9 cellular contexts compared by ENCODE assay signal in the genomic region with DNA sequence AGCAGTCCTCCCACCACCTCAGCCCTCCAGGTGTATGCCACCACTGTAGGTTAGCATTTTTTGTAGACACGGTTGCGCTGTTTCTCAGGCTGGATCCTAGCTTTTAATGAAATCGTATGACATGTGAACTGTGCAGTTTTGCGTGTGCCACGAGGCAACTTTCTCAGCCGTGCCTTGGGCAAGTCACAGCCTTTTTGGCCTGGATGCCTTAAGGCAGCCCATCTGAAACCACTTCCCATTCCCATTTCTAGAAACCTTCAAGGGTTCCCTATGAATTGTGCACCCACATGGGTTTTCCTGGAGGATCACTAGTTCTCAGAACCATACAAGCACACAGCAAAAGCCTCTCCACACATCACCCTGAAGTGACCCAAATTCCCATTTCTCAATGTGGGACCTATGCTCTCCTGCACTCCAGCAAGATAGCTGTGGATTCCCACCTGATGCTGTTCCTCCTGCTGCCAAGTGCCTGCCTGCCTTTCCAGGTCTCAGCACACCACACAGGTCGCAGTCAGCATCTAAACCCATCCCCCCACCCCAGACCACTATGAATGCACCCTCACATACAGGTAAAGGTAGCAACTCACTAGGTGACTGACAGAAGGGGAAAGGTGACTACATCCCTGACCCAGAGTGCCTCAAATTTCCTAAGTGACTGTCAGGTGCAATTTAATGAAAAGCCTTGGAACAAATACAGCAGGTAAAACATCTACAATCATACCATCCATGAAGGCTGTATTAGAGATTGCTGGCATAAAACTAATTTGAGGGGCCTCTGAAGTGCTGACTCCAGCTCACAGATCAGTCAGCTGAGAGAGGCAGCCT. TPM values are rescaled to one million over a fixed set of nuclear protein-coding genes. Genes with fewer than 3 reads are reported as not detected.
DNase-seq lines count a peak whose midpoint lies in the region; ATAC-seq and TF ChIP-seq lines count a peak whose summit lies in the region.
"Had no signal": no experiment of that assay in that cellular context is flagged by ENCODE, and none has a peak within 500 bp of the region (broad histone marks: within the 10 kb centered on the region; RNA-seq: fewer than 3 reads in every experiment).

No MANE protein-coding gene starts in this region.

- DNase-seq in NCI-H2171 treated with DMSO at 0.1 percent for 48 hours (lab: John Stamatoyannopoulos, UW), result peak; percentile 54
- no peak for DNase-seq in NCI-H2171 (lab: John Stamatoyannopoulos, UW)
- DNase-seq in activated naive CD8-positive, alpha-beta T cell treated with anti-CD3 and anti-CD28 coated beads, Interleukin-2, amount 50 U/mL, for 24 hours, result no peak
- DNase-seq in neuronal stem cell (ENCODE audit: low spot score), result no peak
- DNase-seq in dorsolateral prefrontal cortex, result no peak
- no peak for DNase-seq in ureter (ENCODE audit: low spot score)
- DNase-seq: NCI-H187 treated with DMSO at 0.1 percent for 48 hours had no signal

- H3K4ac ChIP-seq in neuronal stem cell (ENCODE audit: low read length), result no peak overlapping the region

- WGBS in HUES64, result 80% methylated on average over 7 of the region's 7 CpGs
- no CpG with 5 or more reads among the region's 7 CpGs for WGBS in neuronal stem cell (ENCODE audit: extremely low coverage in 2 of 2, insufficient read length in 2 of 2, insufficient replicate concordance in 1 of 2), 2 donors

- H3K79me1 ChIP-seq in neuronal stem cell (ENCODE audit: low read depth, low read length), result no peaks in the 10 kb centered on the region

- ATAC-seq in activated naive CD8-positive, alpha-beta T cell treated with anti-CD3 and anti-CD28 coated beads, Interleukin-2, amount 50 U/mL, for 24 hours, result peak; percentile 26
- no peak for ATAC-seq in HG02938 (IDR thresholded peaks at IDR 0.05; ENCODE audit: unreplicated experiment)

- no peak overlapping the region for H2BK12ac ChIP-seq in neuronal stem cell (ENCODE audit: low read length)

- peak overlapping the region; percentile 18 for H3K27ac Mint-ChIP-seq in activated naive CD8-positive, alpha-beta T cell treated with anti-CD3 and anti-CD28 coated beads, Interleukin-2, amount 50 U/mL, for 24 hours

- peak overlapping the region; percentile 35 for H3K23ac ChIP-seq in neuronal stem cell (ENCODE audit: low read depth, low read length, poor library complexity)

- H4K91ac ChIP-seq in neuronal stem cell (ENCODE audit: low read depth, low read length, poor library complexity), result no peak overlapping the region

- peaks cover 34% of the 10 kb centered on the region for H3K4me1 ChIP-seq in HUES64 (ENCODE audit: insufficient read depth, low read length)
- peaks cover 14 to 19% of the 10 kb centered on the region in 2 donors for H3K4me1 ChIP-seq in neuronal stem cell (ENCODE audit: control insufficient read depth in 2 of 2, insufficient read depth in 1 of 2, low read depth in 1 of 2, low read length in 2 of 2)

- H3K14ac ChIP-seq in neuronal stem cell (ENCODE audit: low read length), result no peak overlapping the region

- H3K4me3 ChIP-seq in HUES64 (ENCODE audit: low read length), result no peak overlapping the region
- no peak overlapping the region for H3K4me3 ChIP-seq in neuronal stem cell (ENCODE audit: low read length in 2 of 2)
- no peak overlapping the region for H3K4me3 ChIP-seq in dorsolateral prefrontal cortex

- H3K36me3 Mint-ChIP-seq in activated naive CD8-positive, alpha-beta T cell treated with anti-CD3 and anti-CD28 coated beads, Interleukin-2, amount 50 U/mL, for 24 hours (ENCODE audit: low read depth), result peaks cover 40% of the 10 kb centered on the region

- no peaks in the 10 kb centered on the region for H3K9me3 Mint-ChIP-seq in activated naive CD8-positive, alpha-beta T cell treated with anti-CD3 and anti-CD28 coated beads, Interleukin-2, amount 50 U/mL, for 24 hours

- peak overlapping the region; percentile 73 for H3K27ac ChIP-seq in HUES64 (ENCODE audit: low read depth, low read length)
- H3K27ac ChIP-seq in neuronal stem cell (replicated peaks; ENCODE audit: low read length), result peak overlapping the region; percentile 6
- no peak overlapping the region for H3K27ac ChIP-seq in dorsolateral prefrontal cortex

- no peak overlapping the region for H3K4me2 ChIP-seq in neuronal stem cell (ENCODE audit: insufficient read depth, low read length, poor library complexity, severe bottlenecking)

- no peak overlapping the region for H4K8ac ChIP-seq in neuronal stem cell (ENCODE audit: low read depth, low read length)

- no peak overlapping the region for H2AFZ ChIP-seq in neuronal stem cell (ENCODE audit: low read length)

- no peaks in the 10 kb centered on the region for H3K9me3 ChIP-seq in HUES64 (ENCODE audit: insufficient read depth, low read depth, low read length)
- H3K9me3 ChIP-seq in neuronal stem cell (replicated peaks in 1 of 2; ENCODE audit: control insufficient read depth in 2 of 2, insufficient read depth in 1 of 2, low read depth in 1 of 2, low read length in 2 of 2), result no peaks in the 10 kb centered on the region

- H3K27me3 ChIP-seq in HUES64 (ENCODE audit: insufficient read depth, low read length) (no peaks in the 10 kb centered on the region), neuronal stem cell (ENCODE audit: control insufficient read depth in 3 of 3, insufficient read depth in 3 of 3, low read depth in 1 of 3, low read length in 3 of 3) (no peaks in the 10 kb centered on the region), dorsolateral prefrontal cortex (no peaks in the 10 kb centered on the region)

- H3K4me1 Mint-ChIP-seq in activated naive CD8-positive, alpha-beta T cell treated with anti-CD3 and anti-CD28 coated beads, Interleukin-2, amount 50 U/mL, for 24 hours, result peaks cover 28% of the 10 kb centered on the region

- TF ChIP-seq CTCF in dorsolateral prefrontal cortex (IDR thresholded peaks at IDR 0.05 in 54 of 56, conservative IDR thresholded peaks at IDR 0.05 in 2 of 56; ENCODE audit: low read depth in 1 of 56, partially characterized antibody in 56 of 56), result no peak

- H3K27me3 Mint-ChIP-seq in activated naive CD8-positive, alpha-beta T cell treated with anti-CD3 and anti-CD28 coated beads, Interleukin-2, amount 50 U/mL, for 24 hours, result no peaks in the 10 kb centered on the region

- H3K9ac ChIP-seq in HUES64 (ENCODE audit: low read depth, low read length) (0 out of 2 replicates have a peak overlapping the region, but pooled peaks have one; percentile 1), neuronal stem cell (ENCODE audit: low read depth, low read length, poor library complexity) (no peak overlapping the region)

- intact Hi-C loops in dorsolateral prefrontal cortex (cut with DNase I), result loop anchor here in 1 of 2 donors (2.0 kb wide), 1 partner anchor 259 kb away; no protein-coding TSS in a partner anchor

- H3K36me3 ChIP-seq in HUES64 (ENCODE audit: insufficient read depth, low read length) (peaks cover 46% of the 10 kb centered on the region), neuronal stem cell (replicated peaks in 1 of 2; ENCODE audit: control insufficient read depth in 2 of 2, insufficient read depth in 2 of 2, low read length in 2 of 2) (peaks cover 16 to 54% of the 10 kb centered on the region in 2 donors)

- H2BK15ac ChIP-seq in neuronal stem cell (ENCODE audit: low read length), result no peak overlapping the region

- no peak overlapping the region for H2BK120ac ChIP-seq in neuronal stem cell (ENCODE audit: low read depth, low read length)

- no peak overlapping the region for H2BK5ac ChIP-seq in neuronal stem cell (ENCODE audit: low read length)

- H2AK5ac ChIP-seq in neuronal stem cell (ENCODE audit: low read depth, low read length), result no peak overlapping the region

- no peak overlapping the region for H3K4me3 Mint-ChIP-seq in activated naive CD8-positive, alpha-beta T cell treated with anti-CD3 and anti-CD28 coated beads, Interleukin-2, amount 50 U/mL, for 24 hours

- no peak overlapping the region for H3K18ac ChIP-seq in neuronal stem cell (ENCODE audit: low read length)

RNA-seq across cellular contexts. Expression of gene SNX5, which starts 28.8 kb away (rescaled TPM):
- polyA plus RNA-seq in HUES64 (2013, experiment 1 of 2), result 164 TPM
- 154 TPM for polyA plus RNA-seq in HUES64 (2013, experiment 2 of 2)
- polyA plus RNA-seq in neuronal stem cell (2013, experiment 1 of 2), result 99.1 TPM
- 97.4 TPM for polyA plus RNA-seq in neuronal stem cell (2013, experiment 2 of 2)
- total RNA-seq in dorsolateral prefrontal cortex (10 to 100 TPM; 48.0 to 94.6 (median 62.3) TPM), ureter (90.7 TPM)

RNA-seq across cellular contexts. Expression of gene MGME1, which starts 29.0 kb away (rescaled TPM):
- polyA plus RNA-seq in HUES64 (2013, experiment 1 of 2), result 37.9 TPM
- polyA plus RNA-seq in HUES64 (2013, experiment 2 of 2), result 41.4 TPM
- polyA plus RNA-seq in neuronal stem cell (2013, experiment 1 of 2), result 33.8 TPM
- polyA plus RNA-seq in neuronal stem cell (2013, experiment 2 of 2), result 33.1 TPM
- total RNA-seq in dorsolateral prefrontal cortex (10 to 100 TPM in 5 of 120 experiments, 1 to 10 TPM in 115; 3.2 to 12.5 (median 6.9) TPM), ureter (15.1 TPM)

Comparison
In these comparisons a context has a peak if more than half of its experiments do, and no peak if none do; other contexts are left out.
1. H3K27ac ChIP-seq: peak in HUES64 (single experiment) and neuronal stem cell (single experiment); none in dorsolateral prefrontal cortex (0 of 59).